Comparison of ENCODE assay signal across 1 cellular context in genomic region chr1:18385239-18385790, GRCh38.
TF ChIP-seq lines count a peak whose summit lies in the region.

No MANE protein-coding gene starts in this region.

TF ChIP-seq in K562, 482 proteins besides CTCF, POLR2A, EP300 and RAD21 (continued from another document and continues in another):
- TF ChIP-seq, protein P1, sequence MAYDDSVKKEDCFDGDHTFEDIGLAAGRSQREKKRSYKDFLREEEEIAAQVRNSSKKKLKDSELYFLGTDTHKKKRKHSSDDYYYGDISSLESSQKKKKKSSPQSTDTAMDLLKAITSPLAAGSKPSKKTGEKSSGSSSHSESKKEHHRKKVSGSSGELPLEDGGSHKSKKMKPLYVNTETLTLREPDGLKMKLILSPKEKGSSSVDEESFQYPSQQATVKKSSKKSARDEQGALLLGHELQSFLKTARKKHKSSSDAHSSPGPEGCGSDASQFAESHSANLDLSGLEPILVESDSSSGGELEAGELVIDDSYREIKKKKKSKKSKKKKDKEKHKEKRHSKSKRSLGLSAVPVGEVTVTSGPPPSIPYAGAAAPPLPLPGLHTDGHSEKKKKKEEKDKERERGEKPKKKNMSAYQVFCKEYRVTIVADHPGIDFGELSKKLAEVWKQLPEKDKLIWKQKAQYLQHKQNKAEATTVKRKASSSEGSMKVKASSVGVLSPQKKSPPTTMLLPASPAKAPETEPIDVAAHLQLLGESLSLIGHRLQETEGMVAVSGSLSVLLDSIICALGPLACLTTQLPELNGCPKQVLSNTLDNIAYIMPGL (CRISPR knock-in tag; IDR thresholded peaks at IDR 0.05), result no peak
- TF ChIP-seq SMC3 (conservative IDR thresholded peaks at IDR 0.05; ENCODE audit: insufficient read depth, low read depth, low read length), result no peak
- TF ChIP-seq SETDB1 (IDR thresholded peaks at IDR 0.05; ENCODE audit: low read length), result no peak
- TF ChIP-seq SMARCA4 (IDR thresholded peaks at IDR 0.05), result 0 out of 2 replicates have a peak, but pooled peaks have one; percentile 2
- TF ChIP-seq ELF4 (CRISPR knock-in tag; IDR thresholded peaks at IDR 0.05), result peak; percentile 73; the same call in 1 of the 2 replicates
- TF ChIP-seq ARID1B (IDR thresholded peaks at IDR 0.05), result peak; percentile 53; the same call in 1 of the 2 replicates
- TF ChIP-seq RBM15 (IDR thresholded peaks at IDR 0.05; ENCODE audit: insufficient read depth, low read length), result no peak
- TF ChIP-seq TCF3 (CRISPR knock-in tag; IDR thresholded peaks at IDR 0.05), result peak; percentile 61
- no peak for TF ChIP-seq HES1 (IDR thresholded peaks at IDR 0.05; ENCODE audit: low read depth)
- 0 out of 2 replicates have a peak, but pooled peaks have one; percentile 61 for TF ChIP-seq DPF2 (IDR thresholded peaks at IDR 0.05)
- no peak for TF ChIP-seq C11orf30 (IDR thresholded peaks at IDR 0.05; ENCODE audit: low read depth)
- TF ChIP-seq, protein P2, sequence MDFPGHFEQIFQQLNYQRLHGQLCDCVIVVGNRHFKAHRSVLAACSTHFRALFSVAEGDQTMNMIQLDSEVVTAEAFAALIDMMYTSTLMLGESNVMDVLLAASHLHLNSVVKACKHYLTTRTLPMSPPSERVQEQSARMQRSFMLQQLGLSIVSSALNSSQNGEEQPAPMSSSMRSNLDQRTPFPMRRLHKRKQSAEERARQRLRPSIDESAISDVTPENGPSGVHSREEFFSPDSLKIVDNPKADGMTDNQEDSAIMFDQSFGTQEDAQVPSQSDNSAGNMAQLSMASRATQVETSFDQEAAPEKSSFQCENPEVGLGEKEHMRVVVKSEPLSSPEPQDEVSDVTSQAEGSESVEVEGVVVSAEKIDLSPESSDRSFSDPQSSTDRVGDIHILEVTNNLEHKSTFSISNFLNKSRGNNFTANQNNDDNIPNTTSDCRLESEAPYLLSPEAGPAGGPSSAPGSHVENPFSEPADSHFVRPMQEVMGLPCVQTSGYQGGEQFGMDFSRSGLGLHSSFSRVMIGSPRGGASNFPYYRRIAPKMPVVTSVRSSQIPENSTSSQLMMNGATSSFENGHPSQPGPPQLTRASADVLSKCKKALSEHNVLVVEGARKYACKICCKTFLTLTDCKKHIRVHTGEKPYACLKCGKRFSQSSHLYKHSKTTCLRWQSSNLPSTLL (IDR thresholded peaks at IDR 0.05), result 0 out of 2 replicates have a peak, but pooled peaks have one; percentile 20
- TF ChIP-seq TAF7 (tag; IDR thresholded peaks at IDR 0.05), result no peak
- no peak for TF ChIP-seq TEAD4 (IDR thresholded peaks at IDR 0.05; ENCODE audit: low read length)
- no peak for TF ChIP-seq TEAD4 (CRISPR knock-in tag; IDR thresholded peaks at IDR 0.05; ENCODE audit: borderline replicate concordance)
- TF ChIP-seq, protein P3, sequence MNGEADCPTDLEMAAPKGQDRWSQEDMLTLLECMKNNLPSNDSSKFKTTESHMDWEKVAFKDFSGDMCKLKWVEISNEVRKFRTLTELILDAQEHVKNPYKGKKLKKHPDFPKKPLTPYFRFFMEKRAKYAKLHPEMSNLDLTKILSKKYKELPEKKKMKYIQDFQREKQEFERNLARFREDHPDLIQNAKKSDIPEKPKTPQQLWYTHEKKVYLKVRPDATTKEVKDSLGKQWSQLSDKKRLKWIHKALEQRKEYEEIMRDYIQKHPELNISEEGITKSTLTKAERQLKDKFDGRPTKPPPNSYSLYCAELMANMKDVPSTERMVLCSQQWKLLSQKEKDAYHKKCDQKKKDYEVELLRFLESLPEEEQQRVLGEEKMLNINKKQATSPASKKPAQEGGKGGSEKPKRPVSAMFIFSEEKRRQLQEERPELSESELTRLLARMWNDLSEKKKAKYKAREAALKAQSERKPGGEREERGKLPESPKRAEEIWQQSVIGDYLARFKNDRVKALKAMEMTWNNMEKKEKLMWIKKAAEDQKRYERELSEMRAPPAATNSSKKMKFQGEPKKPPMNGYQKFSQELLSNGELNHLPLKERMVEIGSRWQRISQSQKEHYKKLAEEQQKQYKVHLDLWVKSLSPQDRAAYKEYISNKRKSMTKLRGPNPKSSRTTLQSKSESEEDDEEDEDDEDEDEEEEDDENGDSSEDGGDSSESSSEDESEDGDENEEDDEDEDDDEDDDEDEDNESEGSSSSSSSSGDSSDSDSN (IDR thresholded peaks at IDR 0.05; ENCODE audit: borderline replicate concordance in 1 of 2, low read depth in 2 of 2, low read length in 2 of 2), result no peak
- TF ChIP-seq MXI1 (IDR thresholded peaks at IDR 0.05; ENCODE audit: low read depth, low read length), result no peak
- TF ChIP-seq ZNF699 (CRISPR knock-in tag; IDR thresholded peaks at IDR 0.05; ENCODE audit: insufficient replicate concordance), result no peak
- no peak for TF ChIP-seq CLOCK (CRISPR knock-in tag; IDR thresholded peaks at IDR 0.05; ENCODE audit: borderline replicate concordance)
- no peak for TF ChIP-seq CAMTA2 (CRISPR knock-in tag; conservative IDR thresholded peaks at IDR 0.05)
- TF ChIP-seq VEZF1 (CRISPR knock-in tag; IDR thresholded peaks at IDR 0.05), result 0 out of 2 replicates have a peak, but pooled peaks have one; percentile 18
- no peak for TF ChIP-seq ATF7 (IDR thresholded peaks at IDR 0.05)
- no peak for TF ChIP-seq WHSC1 (IDR thresholded peaks at IDR 0.05; ENCODE audit: low read length)
- TF ChIP-seq MTA1 (IDR thresholded peaks at IDR 0.05; ENCODE audit: borderline replicate concordance), result no peak
- TF ChIP-seq ZNF316 (IDR thresholded peaks at IDR 0.05), result no peak
- TF ChIP-seq, protein P4, sequence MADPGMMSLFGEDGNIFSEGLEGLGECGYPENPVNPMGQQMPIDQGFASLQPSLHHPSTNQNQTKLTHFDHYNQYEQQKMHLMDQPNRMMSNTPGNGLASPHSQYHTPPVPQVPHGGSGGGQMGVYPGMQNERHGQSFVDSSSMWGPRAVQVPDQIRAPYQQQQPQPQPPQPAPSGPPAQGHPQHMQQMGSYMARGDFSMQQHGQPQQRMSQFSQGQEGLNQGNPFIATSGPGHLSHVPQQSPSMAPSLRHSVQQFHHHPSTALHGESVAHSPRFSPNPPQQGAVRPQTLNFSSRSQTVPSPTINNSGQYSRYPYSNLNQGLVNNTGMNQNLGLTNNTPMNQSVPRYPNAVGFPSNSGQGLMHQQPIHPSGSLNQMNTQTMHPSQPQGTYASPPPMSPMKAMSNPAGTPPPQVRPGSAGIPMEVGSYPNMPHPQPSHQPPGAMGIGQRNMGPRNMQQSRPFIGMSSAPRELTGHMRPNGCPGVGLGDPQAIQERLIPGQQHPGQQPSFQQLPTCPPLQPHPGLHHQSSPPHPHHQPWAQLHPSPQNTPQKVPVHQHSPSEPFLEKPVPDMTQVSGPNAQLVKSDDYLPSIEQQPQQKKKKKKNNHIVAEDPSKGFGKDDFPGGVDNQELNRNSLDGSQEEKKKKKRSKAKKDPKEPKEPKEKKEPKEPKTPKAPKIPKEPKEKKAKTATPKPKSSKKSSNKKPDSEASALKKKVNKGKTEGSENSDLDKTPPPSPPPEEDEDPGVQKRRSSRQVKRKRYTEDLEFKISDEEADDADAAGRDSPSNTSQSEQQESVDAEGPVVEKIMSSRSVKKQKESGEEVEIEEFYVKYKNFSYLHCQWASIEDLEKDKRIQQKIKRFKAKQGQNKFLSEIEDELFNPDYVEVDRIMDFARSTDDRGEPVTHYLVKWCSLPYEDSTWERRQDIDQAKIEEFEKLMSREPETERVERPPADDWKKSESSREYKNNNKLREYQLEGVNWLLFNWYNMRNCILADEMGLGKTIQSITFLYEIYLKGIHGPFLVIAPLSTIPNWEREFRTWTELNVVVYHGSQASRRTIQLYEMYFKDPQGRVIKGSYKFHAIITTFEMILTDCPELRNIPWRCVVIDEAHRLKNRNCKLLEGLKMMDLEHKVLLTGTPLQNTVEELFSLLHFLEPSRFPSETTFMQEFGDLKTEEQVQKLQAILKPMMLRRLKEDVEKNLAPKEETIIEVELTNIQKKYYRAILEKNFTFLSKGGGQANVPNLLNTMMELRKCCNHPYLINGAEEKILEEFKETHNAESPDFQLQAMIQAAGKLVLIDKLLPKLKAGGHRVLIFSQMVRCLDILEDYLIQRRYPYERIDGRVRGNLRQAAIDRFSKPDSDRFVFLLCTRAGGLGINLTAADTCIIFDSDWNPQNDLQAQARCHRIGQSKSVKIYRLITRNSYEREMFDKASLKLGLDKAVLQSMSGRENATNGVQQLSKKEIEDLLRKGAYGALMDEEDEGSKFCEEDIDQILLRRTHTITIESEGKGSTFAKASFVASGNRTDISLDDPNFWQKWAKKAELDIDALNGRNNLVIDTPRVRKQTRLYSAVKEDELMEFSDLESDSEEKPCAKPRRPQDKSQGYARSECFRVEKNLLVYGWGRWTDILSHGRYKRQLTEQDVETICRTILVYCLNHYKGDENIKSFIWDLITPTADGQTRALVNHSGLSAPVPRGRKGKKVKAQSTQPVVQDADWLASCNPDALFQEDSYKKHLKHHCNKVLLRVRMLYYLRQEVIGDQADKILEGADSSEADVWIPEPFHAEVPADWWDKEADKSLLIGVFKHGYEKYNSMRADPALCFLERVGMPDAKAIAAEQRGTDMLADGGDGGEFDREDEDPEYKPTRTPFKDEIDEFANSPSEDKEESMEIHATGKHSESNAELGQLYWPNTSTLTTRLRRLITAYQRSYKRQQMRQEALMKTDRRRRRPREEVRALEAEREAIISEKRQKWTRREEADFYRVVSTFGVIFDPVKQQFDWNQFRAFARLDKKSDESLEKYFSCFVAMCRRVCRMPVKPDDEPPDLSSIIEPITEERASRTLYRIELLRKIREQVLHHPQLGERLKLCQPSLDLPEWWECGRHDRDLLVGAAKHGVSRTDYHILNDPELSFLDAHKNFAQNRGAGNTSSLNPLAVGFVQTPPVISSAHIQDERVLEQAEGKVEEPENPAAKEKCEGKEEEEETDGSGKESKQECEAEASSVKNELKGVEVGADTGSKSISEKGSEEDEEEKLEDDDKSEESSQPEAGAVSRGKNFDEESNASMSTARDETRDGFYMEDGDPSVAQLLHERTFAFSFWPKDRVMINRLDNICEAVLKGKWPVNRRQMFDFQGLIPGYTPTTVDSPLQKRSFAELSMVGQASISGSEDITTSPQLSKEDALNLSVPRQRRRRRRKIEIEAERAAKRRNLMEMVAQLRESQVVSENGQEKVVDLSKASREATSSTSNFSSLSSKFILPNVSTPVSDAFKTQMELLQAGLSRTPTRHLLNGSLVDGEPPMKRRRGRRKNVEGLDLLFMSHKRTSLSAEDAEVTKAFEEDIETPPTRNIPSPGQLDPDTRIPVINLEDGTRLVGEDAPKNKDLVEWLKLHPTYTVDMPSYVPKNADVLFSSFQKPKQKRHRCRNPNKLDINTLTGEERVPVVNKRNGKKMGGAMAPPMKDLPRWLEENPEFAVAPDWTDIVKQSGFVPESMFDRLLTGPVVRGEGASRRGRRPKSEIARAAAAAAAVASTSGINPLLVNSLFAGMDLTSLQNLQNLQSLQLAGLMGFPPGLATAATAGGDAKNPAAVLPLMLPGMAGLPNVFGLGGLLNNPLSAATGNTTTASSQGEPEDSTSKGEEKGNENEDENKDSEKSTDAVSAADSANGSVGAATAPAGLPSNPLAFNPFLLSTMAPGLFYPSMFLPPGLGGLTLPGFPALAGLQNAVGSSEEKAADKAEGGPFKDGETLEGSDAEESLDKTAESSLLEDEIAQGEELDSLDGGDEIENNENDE (IDR thresholded peaks at IDR 0.05; ENCODE audit: low read depth, low read length), result no peak
- peak; percentile 58; the same call in 1 of the 2 replicates for TF ChIP-seq HBP1 (CRISPR knock-in tag; IDR thresholded peaks at IDR 0.05)
- no peak for TF ChIP-seq NCOA6 (IDR thresholded peaks at IDR 0.05)
- TF ChIP-seq ZNF224 (CRISPR knock-in tag; IDR thresholded peaks at IDR 0.05), result no peak
- 0 out of 2 replicates have a peak, but pooled peaks have one; percentile 5 for TF ChIP-seq MCM3 (IDR thresholded peaks at IDR 0.05)
